Comparison of ENCODE assay signal across 32 cellular contexts in the genomic region with DNA sequence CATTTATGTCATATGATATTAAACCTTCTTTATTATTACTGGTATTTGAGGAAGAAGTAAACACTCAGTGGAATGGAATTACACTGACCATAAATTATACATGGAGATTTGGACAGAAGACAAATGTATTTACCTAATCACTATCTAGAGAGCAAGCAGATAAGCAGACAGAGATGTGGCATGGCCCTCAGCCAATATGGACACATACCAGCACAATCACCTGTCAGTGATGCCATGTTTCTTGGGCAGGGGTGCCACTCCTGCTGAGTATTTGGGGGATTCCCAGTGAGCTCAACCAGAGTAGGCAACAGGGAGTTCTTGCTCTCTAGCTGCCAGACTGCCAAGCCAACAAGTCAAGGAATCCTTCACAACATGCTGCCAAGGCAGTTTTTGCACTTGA.
DNase-seq lines count a peak whose midpoint lies in the region; ATAC-seq, FAIRE-seq and TF ChIP-seq lines count a peak whose summit lies in the region.
"Had no signal": no experiment of that assay in that cellular context is flagged by ENCODE, and none has a peak within 500 bp of the region (broad histone marks: within the 10 kb centered on the region; RNA-seq: fewer than 3 reads in every experiment).

No MANE protein-coding gene starts in this region.

- no peak overlapping the region for H3K4me2 ChIP-seq in PC-3 (ENCODE audit: low read length)
- H3K4me2 ChIP-seq: KMS-11 had no signal

- no peak for FAIRE-seq in bronchial epithelial cell (lab: Jason Lieb, UNC)
- FAIRE-seq: GM19239 had no signal

- H3K9me3 ChIP-seq in PC-3 (ENCODE audit: low read length) = no peaks in the 10 kb centered on the region
- H3K9me3 ChIP-seq: gastrocnemius medialis, left ventricle myocardium inferior, ovary, SJCRH30, tibial nerve had no signal

- H3K9me2 ChIP-seq in PC-3 (replicated peaks; ENCODE audit: low read length) = no peaks in the 10 kb centered on the region

- H3K27ac ChIP-seq in PC-3 (ENCODE audit: low read length) = no peak overlapping the region
- H3K27ac ChIP-seq: gastrocnemius medialis, KMS-11, left ventricle myocardium inferior, ovary, SJCRH30, tibial nerve had no signal

- intact Hi-C loops in PC-3 (cut with micrococcal nuclease) = loop anchor here (10.0 kb wide), 1 partner anchor 220 kb away; no protein-coding TSS in a partner anchor

- no peak overlapping the region for H2AFZ ChIP-seq in PC-3 (ENCODE audit: low read length)

- H3K4me1 ChIP-seq in PC-3 (ENCODE audit: insufficient read depth, low read length) = no peaks in the 10 kb centered on the region
- H3K4me1 ChIP-seq: gastrocnemius medialis, left ventricle myocardium inferior, SJCRH30, tibial nerve had no signal

- H3K79me2 ChIP-seq in PC-3 (ENCODE audit: low read length) = no peaks in the 10 kb centered on the region

- H3K36me3 ChIP-seq in PC-3 (ENCODE audit: low read depth, low read length) (no peaks in the 10 kb centered on the region), bronchial epithelial cell (ENCODE audit: control insufficient read depth, insufficient read depth, low read length) (no peaks in the 10 kb centered on the region)
- H3K36me3 ChIP-seq: gastrocnemius medialis, left ventricle myocardium inferior, ovary, SJCRH30, tibial nerve had no signal

- CTCF ChIA-PET in PC-3 (lab: Charles Lee) = no interaction called here

- no peaks in the 10 kb centered on the region for H3F3A ChIP-seq in PC-3 (ENCODE audit: low read length, unreplicated experiment)

- no peak overlapping the region for H3K4me3 ChIP-seq in PC-3 (ENCODE audit: low read length)
- no peak overlapping the region for H3K4me3 ChIP-seq in bronchial epithelial cell (ENCODE audit: low read depth, low read length)
- H3K4me3 ChIP-seq: gastrocnemius medialis, left ventricle myocardium inferior, ovary, SJCRH30, tibial nerve had no signal

- POLR2A ChIA-PET in PC-3 (lab: Charles Lee; ENCODE audit: unreplicated experiment) = no interaction called here

- H3K9ac ChIP-seq in PC-3 (ENCODE audit: low read length) = no peak overlapping the region
- H3K9ac ChIP-seq: KMS-11 had no signal

- ATAC-seq in PC-3 (peak; percentile 45), HG03097 (IDR thresholded peaks at IDR 0.05; ENCODE audit: low FRiP score, unreplicated experiment) (no peak)
- ATAC-seq: gastrocnemius medialis, natural killer cell had no signal

- DNase-seq in DMS53 (lab: John Stamatoyannopoulos, UW) (peak; percentile 7), DMS53 treated with DMSO at 0.1 percent for 48 hours (lab: John Stamatoyannopoulos, UW; ENCODE audit: unreplicated experiment) (no peak), PC-3 (peak; percentile 18), bronchial epithelial cell (ENCODE audit: low read depth) (peak; percentile 22), non-pigmented ciliary epithelial cell (ENCODE audit: low read depth) (peak; percentile 27), midbrain (lab: John Stamatoyannopoulos, UW) (no peak)
- DNase-seq in stimulated activated CD4-positive, alpha-beta T cell treated with anti-CD3 and anti-CD28 coated beads, Interleukin-4, amount 100 ng/mL, for 1 hour = no peak
- DNase-seq: 8988T; activated CD4-positive, alpha-beta T cell treated with anti-CD3 and anti-CD28 coated beads, Interleukin-2, amount 50 U/mL, for 48 hours; activated CD8-positive, alpha-beta memory T cell treated with anti-CD3 and anti-CD28 coated beads, Interleukin-2, amount 50 U/mL, for 4 hours; activated naive CD4-positive, alpha-beta T cell treated with anti-CD3 and anti-CD28 coated beads for 36 hours; amniotic stem cell; CD4-positive, alpha-beta T cell; cortex of kidney; DMS79; endodermal cell; gastrocnemius medialis; GF-D8; HCEC 1CT; left ventricle myocardium inferior; natural killer cell; NCI-H1436; NCI-H2171; NCI-H524; ovary; stimulated activated CD4-positive, alpha-beta T cell treated with anti-CD3 and anti-CD28 coated beads, Interleukin-2, amount 100 ng/mL, for 24 hours; T-helper 1 cell had no signal

- H3K27me3 ChIP-seq in PC-3 (ENCODE audit: low read length) (no peaks in the 10 kb centered on the region), bronchial epithelial cell (ENCODE audit: control insufficient read depth, insufficient read depth, low read length) (no peaks in the 10 kb centered on the region)
- H3K27me3 ChIP-seq: gastrocnemius medialis, ovary, SJCRH30, tibial nerve had no signal

- no TSS peak for BruUV-seq in PC-3 (replicated peaks; lab: Mats Ljungman, UMichigan)

- no peak for TF ChIP-seq CTCF in PC-3 (conservative IDR thresholded peaks at IDR 0.05; ENCODE audit: low read depth, low read length)
- TF ChIP-seq CTCF in bronchial epithelial cell (IDR thresholded peaks at IDR 0.05; ENCODE audit: insufficient read depth, low read length, severe bottlenecking) = no peak

- H4K20me1 ChIP-seq in PC-3 (ENCODE audit: low read length) = no peaks in the 10 kb centered on the region

Comparison
In these comparisons a context has a peak if more than half of its experiments do, and no peak if none do; other contexts are left out.
1. DNase-seq: peak in DMS53 (single experiment), PC-3 (single experiment), bronchial epithelial cell (single experiment) and non-pigmented ciliary epithelial cell (single experiment); none in DMS53 treated with DMSO at 0.1 percent for 48 hours (single experiment), midbrain (single experiment) and stimulated activated CD4-positive, alpha-beta T cell treated with anti-CD3 and anti-CD28 coated beads, Interleukin-4, amount 100 ng/mL, for 1 hour (single experiment).